14 cellular contexts compared by ENCODE assay signal in the genomic region with DNA sequence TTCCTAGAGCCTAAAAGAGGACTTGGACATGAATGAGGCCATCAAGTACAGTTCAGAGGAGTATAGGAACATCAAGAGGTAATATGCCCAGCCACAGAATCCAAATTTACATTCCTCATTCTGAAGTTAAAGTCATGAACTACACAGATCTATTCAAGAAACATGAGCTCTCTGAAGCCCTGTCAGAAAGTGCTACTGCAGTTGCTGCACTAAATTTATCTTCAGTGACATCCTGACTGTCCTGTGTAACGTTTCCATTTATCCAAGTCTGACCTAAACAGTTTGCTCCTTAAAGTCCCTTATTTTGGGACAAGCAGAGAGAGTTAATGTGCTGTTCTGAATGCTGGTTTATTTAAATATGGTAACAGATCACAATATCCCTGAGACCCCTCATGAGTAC. TPM values are rescaled to one million over a fixed set of nuclear protein-coding genes. Genes with fewer than 3 reads are reported as not detected.
DNase-seq lines count a peak whose midpoint lies in the region; ATAC-seq and TF ChIP-seq lines count a peak whose summit lies in the region.
"Had no signal": no experiment of that assay in that cellular context is flagged by ENCODE, and none has a peak within 500 bp of the region (broad histone marks: within the 10 kb centered on the region; RNA-seq: fewer than 3 reads in every experiment).

No MANE protein-coding gene starts in this region.

- peak overlapping the region; percentile 49 for H3K27ac Mint-ChIP-seq in central memory CD8-positive, alpha-beta T cell (ENCODE audit: low read depth)
- H3K27ac Mint-ChIP-seq: CD4-positive, alpha-beta T cell; H9 had no signal

- H3K9me3 ChIP-seq in cardiac muscle cell (ENCODE audit: low read depth) (no peaks in the 10 kb centered on the region), psoas muscle (no peaks in the 10 kb centered on the region)
- H3K9me3 ChIP-seq: Caco-2 had no signal

- WGBS in psoas muscle, 3 donors = 18 to 32% (median 24%) methylated on average over 1 of the region's 1 CpG

- H3K36me3 Mint-ChIP-seq in central memory CD8-positive, alpha-beta T cell (ENCODE audit: insufficient read depth) = peaks cover 58% of the 10 kb centered on the region

- H3K4me1 ChIP-seq in cardiac muscle cell (ENCODE audit: low read depth) (peaks cover 6% of the 10 kb centered on the region), psoas muscle (peaks cover 15% of the 10 kb centered on the region)
- H3K4me1 ChIP-seq: Caco-2 had no signal

- H3K4me3 ChIP-seq in cardiac muscle cell (no peak overlapping the region), psoas muscle (peak overlapping the region; percentile 19), foreskin fibroblast (ENCODE audit: low read depth in 1 of 2, low read length in 2 of 2) (no peak overlapping the region)

- no peaks in the 10 kb centered on the region for H3K27me3 ChIP-seq in cardiac muscle cell
- H3K27me3 ChIP-seq in psoas muscle (ENCODE audit: insufficient read depth in 3 of 3, low read length in 2 of 3) = no peaks in the 10 kb centered on the region

- H3K27me3 Mint-ChIP-seq in central memory CD8-positive, alpha-beta T cell = no peaks in the 10 kb centered on the region
- H3K27me3 Mint-ChIP-seq: CD4-positive, alpha-beta T cell had no signal

- peaks cover 48% of the 10 kb centered on the region for H3K36me3 ChIP-seq in cardiac muscle cell
- peaks cover 0 to 96% of the 10 kb centered on the region in 2 donors for H3K36me3 ChIP-seq in psoas muscle (ENCODE audit: insufficient read depth in 1 of 2, low read depth in 1 of 2)

- in situ Hi-C loops in ACHN (cut with HindIII; ENCODE audit: low pct_ligation_motif_present, low pct_unique_long_range_greater_than_20kb, low sequenced_read_pairs) = no loop called here

- TF ChIP-seq CTCF in cardiac muscle cell (IDR thresholded peaks at IDR 0.05; ENCODE audit: low read depth, low read length) (no peak), psoas muscle (IDR thresholded peaks at IDR 0.05) (no peak), foreskin fibroblast (IDR thresholded peaks at IDR 0.05; ENCODE audit: low read depth, low read length) (no peak)

- peaks cover 6% of the 10 kb centered on the region for H3K4me1 Mint-ChIP-seq in central memory CD8-positive, alpha-beta T cell
- H3K4me1 Mint-ChIP-seq: H9 had no signal

- DNase-seq in cardiac muscle cell (ENCODE audit: low read depth in 1 of 2, low spot score in 1 of 2) (no peak), cardiac septum (ENCODE audit: low spot score) (no peak), psoas muscle (no peak), hippocampal formation (lab: John Stamatoyannopoulos, UW) (no peak), foreskin fibroblast (no peak), ACHN (no peak)
- DNase-seq in central memory CD8-positive, alpha-beta T cell (ENCODE audit: low spot score in 2 of 2) = no peak
- DNase-seq: AML-193; Caco-2; CD4-positive, alpha-beta T cell; H9; IMR-90 had no signal

- H3K27ac ChIP-seq in cardiac muscle cell (peak overlapping the region; percentile 51), psoas muscle (peak overlapping the region; percentile 94)
- H3K27ac ChIP-seq: HL-60 had no signal

- no peak for ATAC-seq in central memory CD8-positive, alpha-beta T cell (replicated peaks; ENCODE audit: extremely low read depth, poor library complexity, severe bottlenecking)
- ATAC-seq in psoas muscle = peak; percentile 61 to 84 (median 75)

- H3K4me3 Mint-ChIP-seq in central memory CD8-positive, alpha-beta T cell = no peak overlapping the region
- H3K4me3 Mint-ChIP-seq: CD4-positive, alpha-beta T cell; H9 had no signal

- intact Hi-C loops in cardiac septum (cut with DNase I) (no loop called here), psoas muscle (cut with DNase I) (no loop called here)

- H3K9me3 Mint-ChIP-seq in central memory CD8-positive, alpha-beta T cell = no peaks in the 10 kb centered on the region
- H3K9me3 Mint-ChIP-seq: CD4-positive, alpha-beta T cell; H9 had no signal

RNA-seq across cellular contexts. Expression of a gene that starts 28.2 kb away (rescaled TPM):
- total RNA-seq in cardiac muscle cell (74.7 and 124 TPM in 2 replicates), cardiac septum (115 TPM), psoas muscle (100 to 1,000 TPM in 1 of 4 donors, 10 to 100 TPM in 3; 69.1 to 116 (median 88.5) TPM)
- polyA plus RNA-seq in cardiac muscle cell (62.5 and 81.5 TPM in 2 replicates), psoas muscle (10 to 100 TPM; 17.9 to 49.0 (median 28.0) TPM)

RNA-seq across cellular contexts. Expression of a gene that starts 29.2 kb away (rescaled TPM):
- total RNA-seq in cardiac muscle cell (2.5 and 8.2 TPM in 2 replicates), cardiac septum (5.2 TPM), psoas muscle (1 to 10 TPM; 2.5 to 6.4 (median 3.6) TPM)
- polyA plus RNA-seq in cardiac muscle cell (7.7 and 9.8 TPM in 2 replicates), psoas muscle (10 to 100 TPM in 1 of 3 donors, 1 to 10 TPM in 2; 2.7 to 17.3 (median 8.8) TPM)
- total RNA-seq: HT1080 had no signal

RNA-seq across cellular contexts. Expression of a gene that starts 34.9 kb away (rescaled TPM):
- total RNA-seq in cardiac muscle cell = 28.7 and 41.3 TPM in 2 replicates
- 61.5 and 86.7 TPM in 2 replicates for polyA plus RNA-seq in cardiac muscle cell
- total RNA-seq in cardiac septum = 12.2 TPM
- total RNA-seq in psoas muscle = 10 to 100 TPM in 2 of 4 donors, 1 to 10 TPM in 2; 7.1 to 22.0 (median 10.6) TPM
- 10 to 100 TPM; 11.7 to 25.9 (median 17.1) TPM for polyA plus RNA-seq in psoas muscle

RNA-seq across cellular contexts. Expression of a gene that starts 47.4 kb away (rescaled TPM):
- 13.6 and 21.7 TPM in 2 replicates for total RNA-seq in cardiac muscle cell
- 24.4 and 30.8 TPM in 2 replicates for polyA plus RNA-seq in cardiac muscle cell
- 20.0 TPM for total RNA-seq in cardiac septum
- 10 to 100 TPM; 12.5 to 24.1 (median 17.2) TPM for total RNA-seq in psoas muscle
- 10 to 100 TPM in 1 of 3 donors, 1 to 10 TPM in 2; 7.9 to 15.7 (median 10.0) TPM for polyA plus RNA-seq in psoas muscle
